Comparison of ENCODE assay signal across 10 cellular contexts in the genomic region with DNA sequence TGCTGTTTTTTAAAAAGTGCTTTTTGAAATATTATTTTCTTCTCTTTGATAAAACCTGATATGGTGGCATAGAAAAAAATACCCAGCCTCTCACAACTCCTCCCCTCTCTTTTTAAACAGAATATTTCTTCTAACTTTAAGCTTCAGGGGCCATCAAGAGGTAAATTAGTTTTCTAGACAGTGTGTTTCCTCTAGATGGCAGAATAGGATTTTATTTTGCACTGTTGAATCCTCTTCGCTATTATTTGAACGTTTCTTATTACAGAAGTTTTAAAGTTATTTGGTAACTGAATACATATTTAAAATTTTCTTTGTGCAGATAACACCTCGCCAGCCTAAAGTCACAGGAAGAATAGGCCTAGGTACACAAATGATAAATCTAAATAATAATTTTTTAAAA. TPM values are rescaled to one million over a fixed set of nuclear protein-coding genes. Genes with fewer than 3 reads are reported as not detected.
DNase-seq lines count a peak whose midpoint lies in the region; ATAC-seq and TF ChIP-seq lines count a peak whose summit lies in the region.
"Had no signal": no experiment of that assay in that cellular context is flagged by ENCODE, and none has a peak within 500 bp of the region (broad histone marks: within the 10 kb centered on the region; RNA-seq: fewer than 3 reads in every experiment).

No MANE protein-coding gene starts in this region.

- intact Hi-C loops in body of pancreas (cut with DNase I) (no loop called here), posterior cingulate gyrus (cut with DNase I) (loop anchor here (10.0 kb wide), 1 partner anchor 1565 kb away; no protein-coding TSS in a partner anchor), right cardiac atrium (cut with DNase I) (loop anchor here in 1 of 4 donors (10.0 kb wide), 1 partner anchor 1075 kb away; no protein-coding TSS in a partner anchor)

- TF ChIP-seq CTCF in body of pancreas (IDR thresholded peaks at IDR 0.05), result peak in 6 of 7 experiments; percentile 14 to 39 (median 32)

- peak; percentile 15 for DNase-seq in DMS 273 (lab: John Stamatoyannopoulos, UW; ENCODE audit: unreplicated experiment)
- no peak for DNase-seq in DMS 273 treated with DMSO at 0.1 percent for 48 hours (lab: John Stamatoyannopoulos, UW)
- peak; percentile 51 for DNase-seq in NCI-H146 (lab: John Stamatoyannopoulos, UW)
- DNase-seq in body of pancreas, result no peak
- peak; percentile 35 for DNase-seq in myocyte (ENCODE audit: low read depth)
- no peak for DNase-seq in posterior cingulate gyrus
- no peak for DNase-seq in right cardiac atrium
- DNase-seq: activated naive CD4-positive, alpha-beta T cell; NK-92 treated with Interleukin-12 subunit alpha and Interleukin-12 subunit beta, amount 100 ng/mL, for 24 hours had no signal

- H3K9me3 ChIP-seq in body of pancreas (no peaks in the 10 kb centered on the region), right cardiac atrium (ENCODE audit: control insufficient read depth, low read length) (no peaks in the 10 kb centered on the region)

- no peak overlapping the region for H3K27ac ChIP-seq in body of pancreas
- no peak overlapping the region for H3K27ac ChIP-seq in right cardiac atrium (ENCODE audit: low read length)

- H3K36me3 ChIP-seq in body of pancreas (replicated peaks in 1 of 2; ENCODE audit: insufficient read depth in 1 of 2, low read depth in 2 of 2), result no peaks in the 10 kb centered on the region

- no peak for ATAC-seq in body of pancreas
- no peak for ATAC-seq in right cardiac atrium
- ATAC-seq in HG03354 (IDR thresholded peaks at IDR 0.05; ENCODE audit: poor library complexity, severe bottlenecking, unreplicated experiment), result no peak

- H3K4me1 ChIP-seq in body of pancreas (no peaks in the 10 kb centered on the region), right cardiac atrium (ENCODE audit: control insufficient read depth, insufficient read depth, low read length) (no peaks in the 10 kb centered on the region)

- no peak for TF ChIP-seq POLR2A in body of pancreas (IDR thresholded peaks at IDR 0.05)

- WGBS in body of pancreas, 2 donors, result 7 to 10% methylated on average over 3 of the region's 3 CpGs
- 11% methylated on average over 3 of the region's 3 CpGs for WGBS in right cardiac atrium

- H3K4me3 ChIP-seq in body of pancreas (no peak overlapping the region), right cardiac atrium (ENCODE audit: low read length) (no peak overlapping the region)

- H3K27me3 ChIP-seq in body of pancreas (no peaks in the 10 kb centered on the region), right cardiac atrium (ENCODE audit: control insufficient read depth, insufficient read depth) (no peaks in the 10 kb centered on the region)

RNA-seq across cellular contexts. Expression of gene ARL5B, which starts 30.3 kb away (rescaled TPM):
- total RNA-seq in body of pancreas (10 to 100 TPM in 1 of 2 donors, 1 to 10 TPM in 1; 8.6 to 13.8 TPM), myocyte (16.1 and 17.4 TPM in 2 replicates), right cardiac atrium (10 to 100 TPM in 1 of 4 donors, 1 to 10 TPM in 3; 7.8 to 11.1 (median 8.5) TPM)
- polyA plus RNA-seq in myocyte (2012), result 2.7 TPM
- polyA plus RNA-seq in right cardiac atrium, result 3.9 TPM

RNA-seq across cellular contexts. Expression of gene NSUN6, which starts 38.1 kb away (rescaled TPM):
- total RNA-seq in body of pancreas, result 10 to 100 TPM; 19.5 to 21.4 TPM
- 5.5 and 6.2 TPM in 2 replicates for total RNA-seq in myocyte
- polyA plus RNA-seq in myocyte (2012), result 4.4 TPM
- total RNA-seq in right cardiac atrium, result 10 to 100 TPM in 3 of 4 donors, 1 to 10 TPM in 1; 7.3 to 13.0 (median 10.2) TPM
- 6.6 TPM for polyA plus RNA-seq in right cardiac atrium

Comparison
In these comparisons a context has a peak if more than half of its experiments do, and no peak if none do; other contexts are left out.
1. DNase-seq: peak in DMS 273 (single experiment), NCI-H146 (single experiment) and myocyte (single experiment); none in DMS 273 treated with DMSO at 0.1 percent for 48 hours (single experiment), body of pancreas (0 of 4), posterior cingulate gyrus (0 of 10) and right cardiac atrium (0 of 3).